9 cellular contexts compared by ENCODE assay signal in the genomic region with DNA sequence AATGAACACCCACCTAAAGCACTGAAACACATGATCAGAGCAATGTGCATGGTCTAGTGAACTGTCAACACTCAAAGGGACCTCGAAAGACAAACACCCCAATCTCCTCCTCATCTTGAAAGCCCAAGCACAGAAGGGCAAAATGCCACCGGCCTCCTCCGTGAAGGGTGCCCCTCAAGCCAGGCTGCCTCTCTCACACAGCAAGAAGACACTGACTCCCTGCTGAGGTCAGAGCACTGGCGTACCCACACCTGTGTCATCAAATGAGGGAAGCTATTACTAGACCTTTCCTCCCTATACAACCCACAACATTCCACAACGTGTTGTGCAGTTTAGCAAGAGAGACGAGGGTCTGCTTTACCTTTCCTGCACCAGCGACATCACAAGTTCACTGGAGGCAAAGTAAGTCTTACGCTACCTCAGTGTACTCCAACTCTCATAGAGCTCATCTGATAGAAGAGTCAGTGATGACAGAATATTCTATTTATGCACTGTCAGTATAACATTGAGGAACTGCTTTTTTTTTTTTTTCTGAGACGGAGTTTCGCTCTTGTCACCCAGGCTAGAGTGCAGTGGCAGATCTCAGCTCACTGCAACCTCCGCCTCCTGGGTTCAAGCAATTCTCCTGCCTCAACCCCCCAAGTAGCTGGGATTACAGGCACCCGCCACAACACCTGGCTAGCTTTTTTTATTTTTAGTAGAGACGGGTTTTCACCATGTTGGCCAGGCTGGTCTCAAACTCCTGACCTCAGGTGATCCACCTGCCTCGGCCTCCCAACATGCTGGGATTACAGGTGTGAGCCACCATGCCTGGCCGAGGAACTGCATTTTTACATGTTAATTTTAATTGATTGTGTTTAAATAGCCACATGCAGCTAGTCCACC. TPM values are rescaled to one million over a fixed set of nuclear protein-coding genes. Genes with fewer than 3 reads are reported as not detected.
A peak's percentile ranks its signal among the peaks of the same experiment; 100 is the strongest.
DNase-seq lines count a peak whose midpoint lies in the region; ATAC-seq and TF ChIP-seq lines count a peak whose summit lies in the region.
"Had no signal": no experiment of that assay in that cellular context is flagged by ENCODE, and none has a peak within 500 bp of the region (broad histone marks: within the 10 kb centered on the region; RNA-seq: fewer than 3 reads in every experiment).

No MANE protein-coding gene starts in this region.

- H3K9ac ChIP-seq in colonic mucosa (ENCODE audit: low read depth in 2 of 2, low read length in 2 of 2), result no peak overlapping the region

- no peaks in the 10 kb centered on the region for H3K9me3 ChIP-seq in colonic mucosa
- no peaks in the 10 kb centered on the region for H3K9me3 ChIP-seq in gastrocnemius medialis

- H3K4me3 ChIP-seq in colonic mucosa (no peak overlapping the region), gastrocnemius medialis (peak overlapping the region in 2 of 4 donors; percentile 5 to 19)

- H3K9me3 Mint-ChIP-seq in IgD-negative memory B cell (no peaks in the 10 kb centered on the region), immature natural killer cell (no peaks in the 10 kb centered on the region)

- H3K4me1 ChIP-seq in colonic mucosa (peaks cover 21% of the 10 kb centered on the region), gastrocnemius medialis (peaks cover 57 to 64% of the 10 kb centered on the region in 2 donors)

- no peak for TF ChIP-seq POLR2A in gastrocnemius medialis (IDR thresholded peaks at IDR 0.05)

- in situ Hi-C loops in gastrocnemius medialis (cut with MboI; ENCODE audit: low sequenced_read_pairs in 4 of 4), result no loop called here

- peaks cover 12% of the 10 kb centered on the region for H3K36me3 Mint-ChIP-seq in IgD-negative memory B cell
- peaks cover 0 to 6% (median 0%) of the 10 kb centered on the region in 3 donors for H3K36me3 Mint-ChIP-seq in immature natural killer cell

- no peak overlapping the region for H3K27ac ChIP-seq in colonic mucosa
- peak overlapping the region; percentile 57 to 99 (median 80) for H3K27ac ChIP-seq in gastrocnemius medialis

- H3K36me3 ChIP-seq in colonic mucosa, result no peaks in the 10 kb centered on the region
- H3K36me3 ChIP-seq in gastrocnemius medialis, result peaks cover 0 to 4% of the 10 kb centered on the region in 2 donors

- H3K27me3 ChIP-seq in colonic mucosa, result no peaks in the 10 kb centered on the region
- H3K27me3 ChIP-seq in gastrocnemius medialis, result no peaks in the 10 kb centered on the region

- H3K27ac Mint-ChIP-seq in IgD-negative memory B cell (peak overlapping the region; percentile 57 to 92 (median 90)), immature natural killer cell (no peak overlapping the region)

- H3K27me3 Mint-ChIP-seq in IgD-negative memory B cell, result no peaks in the 10 kb centered on the region
- H3K27me3 Mint-ChIP-seq in immature natural killer cell (ENCODE audit: low read depth in 3 of 3), result peaks cover 5 to 10% (median 9%) of the 10 kb centered on the region in 3 donors

- peaks cover 36 to 65% (median 57%) of the 10 kb centered on the region in 3 donors for H3K4me1 Mint-ChIP-seq in IgD-negative memory B cell
- H3K4me1 Mint-ChIP-seq in immature natural killer cell, result peaks cover 71 to 100% of the 10 kb centered on the region in 2 donors

- peak in 1 of 2 donors; percentile 13 for ATAC-seq in gastrocnemius medialis

- DNase-seq in activated CD4-positive, alpha-beta T cell treated with anti-CD3 and anti-CD28 coated beads for 1 hour, result peak; percentile 3
- DNase-seq in activated CD4-positive, alpha-beta T cell treated with anti-CD3 and anti-CD28 coated beads, Interleukin-2, amount 50 U/mL, for 1 hour, result no peak
- DNase-seq in colonic mucosa (peak; percentile 10), gastrocnemius medialis (no peak), NCI-H82 treated with DMSO at 0.1 percent for 48 hours (lab: John Stamatoyannopoulos, UW; ENCODE audit: unreplicated experiment) (no peak), immature natural killer cell (no peak), hypothalamus (lab: John Stamatoyannopoulos, UW) (no peak)
- DNase-seq: ACHN had no signal

- no peak for TF ChIP-seq CTCF in colonic mucosa (IDR thresholded peaks at IDR 0.05)
- TF ChIP-seq CTCF in gastrocnemius medialis (IDR thresholded peaks at IDR 0.05 in 4 of 5, conservative IDR thresholded peaks at IDR 0.05 in 1 of 5), result no peak

- intact Hi-C loops in colonic mucosa (cut with DNase I) (no loop called here), gastrocnemius medialis (cut with DNase I; ENCODE audit: low total_unique reads) (no loop called here)

- peak overlapping the region; percentile 75 to 94 (median 90) for H3K4me3 Mint-ChIP-seq in IgD-negative memory B cell
- H3K4me3 Mint-ChIP-seq in immature natural killer cell, result peak overlapping the region in 1 of 5 donors; percentile 1

RNA-seq across cellular contexts. Expression of a gene that starts 3.3 kb away (rescaled TPM):
- polyA plus RNA-seq in IgD-negative memory B cell (4.9 TPM), immature natural killer cell (1 to 10 TPM in 2 of 3 donors, under 1 TPM in 1; 0.46 to 5.9 (median 3.2) TPM)
- total RNA-seq in colonic mucosa (10 to 100 TPM; 24.2 to 30.5 TPM), gastrocnemius medialis (10 to 100 TPM; 15.7 to 26.4 (median 22.8) TPM)

RNA-seq across cellular contexts. Expression of a gene that starts 15.6 kb away (rescaled TPM):
- polyA plus RNA-seq in IgD-negative memory B cell (46.3 TPM), immature natural killer cell (10 to 100 TPM; 17.1 to 36.9 (median 29.3) TPM)
- total RNA-seq in colonic mucosa (10 to 100 TPM; 27.8 to 57.4 TPM), gastrocnemius medialis (10 to 100 TPM; 41.9 to 81.0 (median 59.0) TPM)

RNA-seq across cellular contexts. Expression of a gene that starts 36.5 kb away (rescaled TPM):
- polyA plus RNA-seq in IgD-negative memory B cell, result 17.0 TPM
- total RNA-seq in colonic mucosa, result 10 to 100 TPM; 20.9 to 46.9 TPM
- 10 to 100 TPM in 3 of 4 donors, 1 to 10 TPM in 1; 8.0 to 38.0 (median 13.9) TPM for total RNA-seq in gastrocnemius medialis
- 10 to 100 TPM in 1 of 3 donors, 1 to 10 TPM in 2; 5.5 to 11.0 (median 7.7) TPM for polyA plus RNA-seq in immature natural killer cell

Comparison
In these comparisons a context has a peak if more than half of its experiments do, and no peak if none do; other contexts are left out.
1. DNase-seq: peak in activated CD4-positive, alpha-beta T cell treated with anti-CD3 and anti-CD28 coated beads for 1 hour (single experiment) and colonic mucosa (single experiment); none in activated CD4-positive, alpha-beta T cell treated with anti-CD3 and anti-CD28 coated beads, Interleukin-2, amount 50 U/mL, for 1 hour (single experiment), gastrocnemius medialis (0 of 2), NCI-H82 treated with DMSO at 0.1 percent for 48 hours (single experiment), immature natural killer cell (0 of 3) and hypothalamus (0 of 51).
2. H3K27ac Mint-ChIP-seq: peak in IgD-negative memory B cell (3 of 3); none in immature natural killer cell (0 of 6).